19 cellular contexts compared by ENCODE assay signal in genomic region chr10:98963608-98964007, GRCh38.
A peak's percentile ranks its signal among the peaks of the same experiment; 100 is the strongest.
DNase-seq lines count a peak whose midpoint lies in the region; ATAC-seq and TF ChIP-seq lines count a peak whose summit lies in the region.
"Had no signal": no experiment of that assay in that cellular context is flagged by ENCODE, and none has a peak within 500 bp of the region (broad histone marks: within the 10 kb centered on the region; RNA-seq: fewer than 3 reads in every experiment).

No MANE protein-coding gene starts in this region.

- no peak overlapping the region for H4K5ac ChIP-seq in mesendoderm (ENCODE audit: low read length)

- no peak overlapping the region for H3K4ac ChIP-seq in mesendoderm (ENCODE audit: low read depth, low read length)

- no peak overlapping the region for H3K4me2 ChIP-seq in mesendoderm (ENCODE audit: low read length)

- WGBS in mesendoderm (ENCODE audit: extremely low coverage, insufficient coverage, low lambda C conversion rate) = no CpG with 5 or more reads among the region's 2 CpGs

- no peaks in the 10 kb centered on the region for H3K27me3 ChIP-seq in brain microvascular endothelial cell (replicated peaks)
- no peaks in the 10 kb centered on the region for H3K27me3 ChIP-seq in mesendoderm (ENCODE audit: insufficient read depth, low read length, poor library complexity)
- H3K27me3 ChIP-seq: Peyer's patch, SJCRH30 had no signal

- H3K4me1 ChIP-seq in mesendoderm (ENCODE audit: control insufficient read depth, low read depth, low read length) = no peaks in the 10 kb centered on the region
- H3K4me1 ChIP-seq: Caco-2, Peyer's patch had no signal

- in situ Hi-C loops in brain microvascular endothelial cell (cut with HindIII; ENCODE audit: low pct_ligation_motif_present, low sequenced_read_pairs) = no loop called here
- in situ Hi-C loops in KBM-7 (cut with MboI; ENCODE audit: low pct_unique_long_range_greater_than_20kb, low sequenced_read_pairs) = no loop called here

- H2BK5ac ChIP-seq in mesendoderm (ENCODE audit: low read length) = no peak overlapping the region

- H3K23ac ChIP-seq in mesendoderm (ENCODE audit: low read length) = no peak overlapping the region

- H3K79me1 ChIP-seq in mesendoderm (ENCODE audit: low read length) = no peaks in the 10 kb centered on the region

- H2BK120ac ChIP-seq in mesendoderm (ENCODE audit: low read depth, low read length) = no peak overlapping the region

- no peak for TF ChIP-seq CTCF in brain microvascular endothelial cell (IDR thresholded peaks at IDR 0.05; ENCODE audit: low read depth, low read length, missing control alignments)

- H3K9ac ChIP-seq in mesendoderm (ENCODE audit: low read length) = no peak overlapping the region

- no peak overlapping the region for H2BK15ac ChIP-seq in mesendoderm (replicated peaks; ENCODE audit: low read depth)

- ATAC-seq in HG03135 (IDR thresholded peaks at IDR 0.05; ENCODE audit: unreplicated experiment) (no peak), HG03520 (IDR thresholded peaks at IDR 0.05; ENCODE audit: unreplicated experiment) (no peak)

- H3K36me3 ChIP-seq in brain microvascular endothelial cell (replicated peaks) (no peaks in the 10 kb centered on the region), mesendoderm (ENCODE audit: control insufficient read depth, insufficient read depth, low read length) (no peaks in the 10 kb centered on the region)
- H3K36me3 ChIP-seq: Peyer's patch, SJCRH30 had no signal

- H3K27ac ChIP-seq in brain microvascular endothelial cell (no peak overlapping the region), mesendoderm (ENCODE audit: low read depth, low read length) (no peak overlapping the region)
- H3K27ac ChIP-seq: HL-60, Peyer's patch, SJCRH30 had no signal

- H3K56ac ChIP-seq in mesendoderm (ENCODE audit: low read length) = no peak overlapping the region

- H3K4me3 ChIP-seq in brain microvascular endothelial cell (ENCODE audit: low read depth, low read length) (no peak overlapping the region), mesendoderm (ENCODE audit: low read length) (no peak overlapping the region)
- H3K4me3 ChIP-seq: Peyer's patch, SJCRH30 had no signal

- no peaks in the 10 kb centered on the region for H3K79me2 ChIP-seq in mesendoderm (ENCODE audit: control insufficient read depth, insufficient read depth, low read length)

- no peak overlapping the region for H4K8ac ChIP-seq in mesendoderm (ENCODE audit: low read depth, low read length)

- H3K18ac ChIP-seq in mesendoderm (ENCODE audit: low read length) = no peak overlapping the region

- peak; percentile 7 for DNase-seq in EH (ENCODE audit: low read depth)
- peak; percentile 14 for DNase-seq in M059J (ENCODE audit: low read depth)
- DNase-seq in brain microvascular endothelial cell = peak; percentile 20
- peak; percentile 13 for DNase-seq in mesendoderm
- no peak for DNase-seq in KBM-7
- DNase-seq: Caco-2; CD4-positive, CD25-positive, alpha-beta regulatory T cell; DMS 273 treated with DMSO at 0.1 percent for 48 hours; GF-D8; Karpas-422; NCI-H1417 treated with DMSO at 0.1 percent for 48 hours; NCI-H187; NCI-H446; NCI-H526; Peyer's patch had no signal

- no peak overlapping the region for H2AK5ac ChIP-seq in mesendoderm (ENCODE audit: low read length)
